Comparison of ENCODE assay signal across 8 cellular contexts in the genomic region with DNA sequence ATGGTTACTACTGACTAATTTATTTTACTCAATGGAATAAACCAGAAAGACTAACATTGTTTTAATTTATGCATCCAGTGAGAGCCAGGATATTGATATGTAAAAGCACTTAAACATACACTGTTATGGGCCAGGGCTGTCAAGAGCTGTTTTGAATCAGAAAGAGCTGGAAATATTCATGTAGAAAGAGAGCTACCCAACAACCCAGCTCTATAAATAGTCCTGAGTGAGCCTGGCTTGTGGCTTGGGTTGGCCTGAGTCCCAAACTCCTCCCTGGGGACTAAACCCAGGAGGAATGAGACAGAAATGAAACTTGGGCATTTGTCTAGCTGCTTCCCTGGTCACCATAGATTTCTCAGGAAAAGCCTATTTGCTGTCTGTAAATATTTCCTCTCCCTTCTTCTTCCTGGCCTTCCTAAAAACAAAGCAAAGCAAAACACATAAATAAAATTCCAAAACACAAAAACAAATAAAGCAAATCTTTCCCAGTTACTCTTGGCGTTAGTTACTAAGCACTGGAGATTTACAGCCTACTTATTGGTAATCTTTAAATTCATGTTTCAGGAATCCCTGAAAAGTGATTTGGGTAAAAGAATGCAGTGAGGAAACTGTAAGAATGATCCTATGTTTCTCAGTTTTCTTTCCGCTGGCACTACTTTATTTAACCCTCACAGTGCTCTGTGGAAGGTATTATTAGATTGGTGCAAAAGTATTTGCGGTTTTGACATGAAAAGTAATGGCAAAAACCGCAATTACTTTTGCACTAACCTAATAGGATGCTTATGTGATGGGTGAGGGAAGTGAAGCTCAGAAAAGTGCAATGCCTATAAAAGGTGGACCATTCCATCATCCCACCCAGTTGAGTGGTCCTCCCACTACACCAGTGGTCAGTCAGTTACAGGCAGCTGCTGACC.
DNase-seq lines count a peak whose midpoint lies in the region; ATAC-seq and TF ChIP-seq lines count a peak whose summit lies in the region.

No MANE protein-coding gene starts in this region.

- H3K9me3 ChIP-seq in BLaER1 (peaks cover 35% of the 10 kb centered on the region), lower lobe of right lung (peaks cover 9% of the 10 kb centered on the region)

- H3K27me3 ChIP-seq in BLaER1 (no peaks in the 10 kb centered on the region), lower lobe of right lung (ENCODE audit: low read depth) (no peaks in the 10 kb centered on the region)

- H3K36me3 ChIP-seq in BLaER1 (no peaks in the 10 kb centered on the region), lower lobe of right lung (no peaks in the 10 kb centered on the region)

- intact Hi-C loops in lower lobe of right lung (cut with DNase I) = no loop called here

- no peak overlapping the region for H3K9ac ChIP-seq in BLaER1

- DNase-seq in NCI-H187 (lab: John Stamatoyannopoulos, UW) (peak; percentile 78 to 83), cerebellar cortex (ENCODE audit: low spot score) (peak; percentile 90), lower lobe of right lung (peak; percentile 59), erythroblast (lab: John Stamatoyannopoulos, UW) (no peak), DMS53 (lab: John Stamatoyannopoulos, UW) (no peak), DMS114 treated with DMSO at 0.1 percent for 48 hours (lab: John Stamatoyannopoulos, UW; ENCODE audit: unreplicated experiment) (no peak)
- no peak for DNase-seq in stimulated activated CD4-positive, alpha-beta T cell treated with anti-CD3 and anti-CD28 coated beads, Interleukin-2, amount 100 ng/mL, for 48 hours

- TF ChIP-seq POLR2A in erythroblast (IDR thresholded peaks at IDR 0.05; ENCODE audit: low read length) = no peak

- ATAC-seq in lower lobe of right lung = peak; percentile 68 to 86

- TF ChIP-seq CTCF in lower lobe of right lung (IDR thresholded peaks at IDR 0.05) = no peak

- H3K4me1 ChIP-seq in BLaER1 = peaks cover 29% of the 10 kb centered on the region
- peaks cover 12% of the 10 kb centered on the region for H3K4me1 ChIP-seq in lower lobe of right lung

- no peaks in the 10 kb centered on the region for H4K20me1 ChIP-seq in BLaER1

- no peak overlapping the region for H3K4me3 ChIP-seq in BLaER1
- H3K4me3 ChIP-seq in lower lobe of right lung = no peak overlapping the region

- H3K4me2 ChIP-seq in BLaER1 = peak overlapping the region; percentile 73

- H3K27ac ChIP-seq in BLaER1 (peak overlapping the region; percentile 69), lower lobe of right lung (peak overlapping the region; percentile 38)

Comparison
In these comparisons a context has a peak if more than half of its experiments do, and no peak if none do; other contexts are left out.
1. DNase-seq: peak in NCI-H187 (2 of 2), cerebellar cortex (single experiment) and lower lobe of right lung (single experiment); none in erythroblast (0 of 2), stimulated activated CD4-positive, alpha-beta T cell treated with anti-CD3 and anti-CD28 coated beads, Interleukin-2, amount 100 ng/mL, for 48 hours (0 of 2), DMS53 (single experiment) and DMS114 treated with DMSO at 0.1 percent for 48 hours (single experiment).